13 cellular contexts compared by ENCODE assay signal in genomic region chr2:207459990-207460757, GRCh38.
DNase-seq lines count a peak whose midpoint lies in the region; ATAC-seq, FAIRE-seq and TF ChIP-seq lines count a peak whose summit lies in the region.
"Had no signal": no experiment of that assay in that cellular context is flagged by ENCODE, and none has a peak within 500 bp of the region (broad histone marks: within the 10 kb centered on the region; RNA-seq: fewer than 3 reads in every experiment).

No MANE protein-coding gene starts in this region.

- ATAC-seq in GM19372 (IDR thresholded peaks at IDR 0.05; ENCODE audit: low read depth, unreplicated experiment), result peak; percentile 58
- peak; percentile 84 for ATAC-seq in HG02870 (IDR thresholded peaks at IDR 0.05; ENCODE audit: unreplicated experiment)

- DNase-seq in GM12891 (ENCODE audit: insufficient read length, low spot score), result no peak
- peak; percentile 36 for DNase-seq in RPMI8226
- no peak for DNase-seq in NCI-H526 treated with DMSO at 0.1 percent for 48 hours (lab: John Stamatoyannopoulos, UW)
- no peak for DNase-seq in NCI-H1417 (lab: John Stamatoyannopoulos, UW)
- no peak for DNase-seq in OCI-M2 (lab: John Stamatoyannopoulos, UW; ENCODE audit: unreplicated experiment)
- DNase-seq in esophagus muscularis mucosa (ENCODE audit: extremely low spot score), result no peak
- DNase-seq: activated CD8-positive, alpha-beta memory T cell treated with anti-CD3 and anti-CD28 coated beads, Interleukin-2, amount 50 U/mL, for 48 hours; kidney; NCI-H510A treated with DMSO at 0.1 percent for 48 hours had no signal

- FAIRE-seq in GM12891 (lab: Jason Lieb, UNC), result peak; percentile 51
- FAIRE-seq: kidney had no signal

- H3K4me3 ChIP-seq in esophagus muscularis mucosa, result no peak overlapping the region
- H3K4me3 ChIP-seq: breast epithelium had no signal

- 72% methylated on average over 7 of the region's 7 CpGs for WGBS in esophagus muscularis mucosa

- no peaks in the 10 kb centered on the region for H3K27me3 ChIP-seq in esophagus muscularis mucosa
- H3K27me3 ChIP-seq: breast epithelium had no signal

- H3K4me1 ChIP-seq in esophagus muscularis mucosa, result no peaks in the 10 kb centered on the region
- H3K4me1 ChIP-seq: breast epithelium had no signal

- no peaks in the 10 kb centered on the region for H3K9me3 ChIP-seq in esophagus muscularis mucosa
- H3K9me3 ChIP-seq: breast epithelium had no signal

- TF ChIP-seq EP300 in esophagus muscularis mucosa (IDR thresholded peaks at IDR 0.05), result no peak

- H3K36me3 ChIP-seq in esophagus muscularis mucosa, result no peaks in the 10 kb centered on the region
- H3K36me3 ChIP-seq: breast epithelium had no signal

- H3K27ac ChIP-seq in esophagus muscularis mucosa (replicated peaks in 1 of 4), result no peak overlapping the region
- H3K27ac ChIP-seq: breast epithelium, KMS-11 had no signal

- intact Hi-C loops in esophagus muscularis mucosa (cut with DNase I), result no loop called here

- TF ChIP-seq POLR2A in GM12891 (IDR thresholded peaks at IDR 0.05; ENCODE audit: low read depth, low read length), result no peak
- TF ChIP-seq POLR2A in esophagus muscularis mucosa (IDR thresholded peaks at IDR 0.05; ENCODE audit: low read depth), result no peak

- no peak for TF ChIP-seq CTCF in esophagus muscularis mucosa (IDR thresholded peaks at IDR 0.05)

TF ChIP-seq in GM12891, 5 proteins besides CTCF, POLR2A, EP300 and RAD21:
- TF ChIP-seq POLR2AphosphoS5 (IDR thresholded peaks at IDR 0.05; ENCODE audit: low read depth, low read length) (no peak), SPI1 (IDR thresholded peaks at IDR 0.05; ENCODE audit: low read depth, low read length) (peak; percentile 57)
